Comparison of ENCODE assay signal across 9 cellular contexts in genomic region chr14:65302571-65303184, GRCh38.
DNase-seq lines count a peak whose midpoint lies in the region; ATAC-seq and TF ChIP-seq lines count a peak whose summit lies in the region.
"Had no signal": no experiment of that assay in that cellular context is flagged by ENCODE, and none has a peak within 500 bp of the region (broad histone marks: within the 10 kb centered on the region; RNA-seq: fewer than 3 reads in every experiment).

No MANE protein-coding gene starts in this region.

- peaks cover 25 to 51% (median 46%) of the 10 kb centered on the region in 4 donors for H3K4me1 ChIP-seq in stomach

- H3K4me1 Mint-ChIP-seq in activated naive CD8-positive, alpha-beta T cell (ENCODE audit: low read depth): peaks cover 66% of the 10 kb centered on the region

- no peaks in the 10 kb centered on the region for H3K9me3 ChIP-seq in stomach

- no peaks in the 10 kb centered on the region for H3K36me3 ChIP-seq in stomach

- ATAC-seq in GM18511 (IDR thresholded peaks at IDR 0.05; ENCODE audit: unreplicated experiment) (peak; percentile 71), GM21786 (IDR thresholded peaks at IDR 0.05; ENCODE audit: unreplicated experiment) (peak; percentile 41)

- peak overlapping the region; percentile 40 for H3K4me3 Mint-ChIP-seq in activated naive CD8-positive, alpha-beta T cell

- H3K27me3 Mint-ChIP-seq in activated naive CD8-positive, alpha-beta T cell: no peaks in the 10 kb centered on the region

- 21 to 33% (median 26%) methylated on average over 7 of the region's 7 CpGs for WGBS in stomach, 5 donors

- peak overlapping the region in 1 of 4 donors; percentile 8 for H3K4me3 ChIP-seq in stomach

- TF ChIP-seq EP300 in stomach (IDR thresholded peaks at IDR 0.05): no peak

- H3K36me3 Mint-ChIP-seq in activated naive CD8-positive, alpha-beta T cell: peaks cover 2% of the 10 kb centered on the region

- peak overlapping the region; percentile 81 to 91 (median 87) for H3K27ac ChIP-seq in stomach
- H3K27ac ChIP-seq: KMS-11 had no signal

- no peak for TF ChIP-seq CTCF in stomach (IDR thresholded peaks at IDR 0.05)

- intact Hi-C loops in stomach (cut with DNase I; ENCODE audit: low total_unique reads): no loop called here

- peak overlapping the region; percentile 73 for H3K27ac Mint-ChIP-seq in activated naive CD8-positive, alpha-beta T cell

- no peaks in the 10 kb centered on the region for H3K27me3 ChIP-seq in stomach

- no peaks in the 10 kb centered on the region for H3K9me3 Mint-ChIP-seq in activated naive CD8-positive, alpha-beta T cell (ENCODE audit: low read depth)

- DNase-seq in NAMALWA (ENCODE audit: low spot score) (peak; percentile 49), stomach (peak; percentile 60), GDM1 (lab: John Stamatoyannopoulos, UW) (no peak), middle frontal gyrus (ENCODE audit: extremely low spot score, low spot score) (no peak), islet precursor cell (no peak)

- no peak for TF ChIP-seq POLR2A in stomach (IDR thresholded peaks at IDR 0.05)

Comparison
In these comparisons a context has a peak if more than half of its experiments do, and no peak if none do; other contexts are left out.
1. DNase-seq: peak in NAMALWA (single experiment) and stomach (single experiment); none in GDM1 (single experiment), middle frontal gyrus (single experiment) and islet precursor cell (single experiment).